ENCODE assay signal across 24 cellular contexts in the genomic region with DNA sequence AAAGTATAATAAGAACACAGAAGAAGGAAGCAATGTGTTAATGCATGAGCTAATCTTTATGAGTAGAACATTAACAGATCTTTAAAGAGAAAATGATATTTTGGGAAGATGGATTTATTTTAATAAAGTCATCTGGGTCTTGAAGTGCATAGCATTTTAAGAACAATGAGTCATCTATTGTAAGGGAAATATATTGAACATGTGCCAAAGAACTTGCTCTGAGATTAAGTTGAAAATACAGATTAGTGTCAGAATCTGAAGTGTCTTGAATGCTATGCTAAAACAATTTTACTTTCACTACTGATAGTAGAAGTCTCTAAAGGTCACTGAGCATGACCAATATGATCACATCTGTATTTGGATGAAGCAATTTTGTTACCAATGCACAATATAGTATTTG.
DNase-seq lines count a peak whose midpoint lies in the region; ATAC-seq and TF ChIP-seq lines count a peak whose summit lies in the region.
"Had no signal": no experiment of that assay in that cellular context is flagged by ENCODE, and none has a peak within 500 bp of the region (broad histone marks: within the 10 kb centered on the region; RNA-seq: fewer than 3 reads in every experiment).

No MANE protein-coding gene starts in this region.

- ATAC-seq in PC-3 = no peak
- ATAC-seq: A549, GM23338, HCT116 had no signal

- no peaks in the 10 kb centered on the region for H3K36me3 Mint-ChIP-seq in MCF 10A (ENCODE audit: insufficient read depth, unreplicated experiment)
- H3K36me3 Mint-ChIP-seq: CD14-positive monocyte; CD8-positive, alpha-beta memory T cell had no signal

- H3K9me3 Mint-ChIP-seq in MCF 10A (ENCODE audit: unreplicated experiment) = no peaks in the 10 kb centered on the region

- dilution Hi-C loops in mammary epithelial cell (cut with HindIII; ENCODE audit: low sequenced_read_pairs) = no loop called here

- H3K4me3 ChIP-seq in mammary epithelial cell (replicated peaks in 1 of 3; ENCODE audit: insufficient read depth in 1 of 3, low read depth in 2 of 3, low read length in 3 of 3) (no peak overlapping the region), PC-3 (ENCODE audit: low read length) (no peak overlapping the region), epithelial cell of esophagus (ENCODE audit: low read length) (no peak overlapping the region), retinal pigment epithelial cell (ENCODE audit: low read length) (no peak overlapping the region)
- H3K4me3 ChIP-seq: A549; BLaER1 treated with 17β-estradiol and CSF1 and Interleukin-3, amounts not matched to agents 10 nM and 100 nM; GM23338 had no signal

- H3K4me1 Mint-ChIP-seq in MCF 10A (ENCODE audit: insufficient read depth, unreplicated experiment) = no peaks in the 10 kb centered on the region
- H3K4me1 Mint-ChIP-seq: CD14-positive monocyte; CD8-positive, alpha-beta memory T cell had no signal

- in situ Hi-C loops in mammary epithelial cell (cut with MboI; ENCODE audit: low sequenced_read_pairs in 2 of 2) = no loop called here

- CTCF ChIA-PET in MCF 10A (lab: Yijun Ruan, JAX) (no interaction called here), mammary epithelial cell (lab: Charles Lee; ENCODE audit: low non-redundant PET) (no interaction called here), PC-3 (lab: Charles Lee) (no interaction called here)

- DNase-seq in MCF 10A (ENCODE audit: unreplicated experiment) (peak; percentile 4), mammary epithelial cell (no peak), PC-3 (peak; percentile 6), epithelial cell of esophagus (ENCODE audit: low read depth) (peak; percentile 3), retinal pigment epithelial cell (ENCODE audit: low read depth) (peak; percentile 65)
- DNase-seq in activated CD4-positive, alpha-beta T cell treated with anti-CD3 and anti-CD28 coated beads, Interleukin-2, amount 50 U/mL, for 4 hours = no peak
- no peak for DNase-seq in stimulated activated CD4-positive, alpha-beta T cell treated with anti-CD3 and anti-CD28 coated beads, Interleukin-4, amount 100 ng/mL, for 24 hours
- DNase-seq in activated naive CD4-positive, alpha-beta T cell treated with Interleukin-2 at 50 U/mL for 16 hours = no peak
- DNase-seq: 8988T; ACHN; AML-193; BE2C; Calu3; CD4-positive, alpha-beta T cell; CD8-positive, alpha-beta memory T cell; DMS53; DMS79 treated with DMSO at 0.1 percent for 48 hours; GF-D8; H9 had no signal

- no peak overlapping the region for H3K4me2 ChIP-seq in mammary epithelial cell (ENCODE audit: insufficient read depth, low read depth, low read length)
- no peak overlapping the region for H3K4me2 ChIP-seq in PC-3 (ENCODE audit: low read length)
- H3K4me2 ChIP-seq: A549; BLaER1 treated with 17β-estradiol and CSF1 and Interleukin-3, amounts not matched to agents 10 nM and 100 nM; GM23338 had no signal

- intact Hi-C loops in MCF 10A (cut with micrococcal nuclease) (no loop called here), mammary epithelial cell (cut with micrococcal nuclease) (no loop called here), PC-3 (cut with micrococcal nuclease) (no loop called here)

- H3K4me3 Mint-ChIP-seq in MCF 10A (ENCODE audit: unreplicated experiment) = no peak overlapping the region
- H3K4me3 Mint-ChIP-seq: CD14-positive monocyte; CD4-positive, alpha-beta T cell; CD8-positive, alpha-beta memory T cell; GM23338; H9 had no signal

- no peak overlapping the region for H3K27ac ChIP-seq in mammary epithelial cell (ENCODE audit: insufficient read depth, low read depth, low read length)
- no peak overlapping the region for H3K27ac ChIP-seq in PC-3 (ENCODE audit: low read length)
- H3K27ac ChIP-seq: A549; BLaER1 treated with 17β-estradiol and CSF1 and Interleukin-3, amounts not matched to agents 10 nM and 100 nM had no signal

- H2AFZ ChIP-seq in mammary epithelial cell (ENCODE audit: low read depth, low read length) = no peak overlapping the region
- H2AFZ ChIP-seq in PC-3 (ENCODE audit: low read length) = no peak overlapping the region
- H2AFZ ChIP-seq: GM23338 had no signal

- H3K79me2 ChIP-seq in mammary epithelial cell (ENCODE audit: insufficient read depth, low read length) (no peaks in the 10 kb centered on the region), PC-3 (ENCODE audit: low read length) (no peaks in the 10 kb centered on the region)

- no peaks in the 10 kb centered on the region for H3K36me3 ChIP-seq in mammary epithelial cell (ENCODE audit: insufficient read depth, low read length)
- H3K36me3 ChIP-seq in PC-3 (ENCODE audit: low read depth, low read length) = no peaks in the 10 kb centered on the region
- H3K36me3 ChIP-seq: BE2C; BLaER1 treated with 17β-estradiol and CSF1 and Interleukin-3, amounts not matched to agents 10 nM and 100 nM had no signal

- H3K27me3 Mint-ChIP-seq in MCF 10A (ENCODE audit: insufficient read depth, unreplicated experiment) = no peaks in the 10 kb centered on the region
- H3K27me3 Mint-ChIP-seq: CD4-positive, alpha-beta T cell; CD8-positive, alpha-beta memory T cell had no signal

- no peak for TF ChIP-seq CTCF in MCF 10A (IDR thresholded peaks at IDR 0.05; ENCODE audit: unreplicated experiment)
- TF ChIP-seq CTCF in mammary epithelial cell (conservative IDR thresholded peaks at IDR 0.05 in 1 of 2, IDR thresholded peaks at IDR 0.05 in 1 of 2; ENCODE audit: extremely low read depth in 1 of 2, insufficient read depth in 1 of 2, low read depth in 1 of 2, low read length in 2 of 2) = no peak
- TF ChIP-seq CTCF in PC-3 (conservative IDR thresholded peaks at IDR 0.05; ENCODE audit: low read depth, low read length) = no peak
- TF ChIP-seq CTCF in epithelial cell of esophagus (IDR thresholded peaks at IDR 0.05; ENCODE audit: insufficient read depth, low read depth, low read length, missing control alignments) = no peak
- no peak for TF ChIP-seq CTCF in retinal pigment epithelial cell (conservative IDR thresholded peaks at IDR 0.05; ENCODE audit: low read depth, low read length)

- POLR2A ChIA-PET in MCF 10A (lab: Yijun Ruan, JAX) = no interaction called here
- POLR2A ChIA-PET in PC-3 (lab: Charles Lee; ENCODE audit: unreplicated experiment) = no interaction called here

- H3K9me3 ChIP-seq in mammary epithelial cell (replicated peaks; ENCODE audit: insufficient read depth, low read length) = no peaks in the 10 kb centered on the region
- no peaks in the 10 kb centered on the region for H3K9me3 ChIP-seq in PC-3 (ENCODE audit: low read length)
- H3K9me3 ChIP-seq: A549, BE2C had no signal

- no peaks in the 10 kb centered on the region for H4K20me1 ChIP-seq in mammary epithelial cell (ENCODE audit: insufficient read depth, low read length)
- H4K20me1 ChIP-seq in PC-3 (ENCODE audit: low read length) = no peaks in the 10 kb centered on the region
- H4K20me1 ChIP-seq: BLaER1 treated with 17β-estradiol and CSF1 and Interleukin-3, amounts not matched to agents 10 nM and 100 nM had no signal

- no peak overlapping the region for H3K9ac ChIP-seq in mammary epithelial cell (ENCODE audit: insufficient read depth, low read length)
- H3K9ac ChIP-seq in PC-3 (ENCODE audit: low read length) = no peak overlapping the region
- H3K9ac ChIP-seq: BLaER1 treated with 17β-estradiol and CSF1 and Interleukin-3, amounts not matched to agents 10 nM and 100 nM had no signal

- no TSS peak for BruUV-seq in MCF 10A (replicated peaks; lab: Mats Ljungman, UMichigan)
- BruUV-seq in mammary epithelial cell (replicated peaks; lab: Mats Ljungman, UMichigan) = no TSS peak
- BruUV-seq in PC-3 (replicated peaks; lab: Mats Ljungman, UMichigan) = no TSS peak

- H3K27ac Mint-ChIP-seq in MCF 10A (ENCODE audit: low read depth, unreplicated experiment) = no peak overlapping the region
- H3K27ac Mint-ChIP-seq: CD14-positive monocyte; CD4-positive, alpha-beta T cell; CD8-positive, alpha-beta memory T cell; GM23338; H9 had no signal

- no peaks in the 10 kb centered on the region for H3K4me1 ChIP-seq in mammary epithelial cell (ENCODE audit: insufficient read depth, low read length)
- H3K4me1 ChIP-seq in PC-3 (ENCODE audit: insufficient read depth, low read length) = no peaks in the 10 kb centered on the region
- H3K4me1 ChIP-seq: A549; BE2C; BLaER1 treated with 17β-estradiol and CSF1 and Interleukin-3, amounts not matched to agents 10 nM and 100 nM had no signal

- no peaks in the 10 kb centered on the region for H3K9me2 ChIP-seq in PC-3 (replicated peaks; ENCODE audit: low read length)

- H3K27me3 ChIP-seq in mammary epithelial cell (ENCODE audit: insufficient read depth, low read length) = no peaks in the 10 kb centered on the region
- H3K27me3 ChIP-seq in PC-3 (ENCODE audit: low read length) = no peaks in the 10 kb centered on the region
- H3K27me3 ChIP-seq: BE2C; BLaER1 treated with 17β-estradiol and CSF1 and Interleukin-3, amounts not matched to agents 10 nM and 100 nM had no signal

- H3F3A ChIP-seq in PC-3 (ENCODE audit: low read length, unreplicated experiment) = no peaks in the 10 kb centered on the region

Comparison
In these comparisons a context has a peak if more than half of its experiments do, and no peak if none do; other contexts are left out.
1. DNase-seq: peak in MCF 10A (single experiment), PC-3 (single experiment), epithelial cell of esophagus (single experiment) and retinal pigment epithelial cell (single experiment); none in mammary epithelial cell (single experiment), activated CD4-positive, alpha-beta T cell treated with anti-CD3 and anti-CD28 coated beads, Interleukin-2, amount 50 U/mL, for 4 hours (0 of 2), stimulated activated CD4-positive, alpha-beta T cell treated with anti-CD3 and anti-CD28 coated beads, Interleukin-4, amount 100 ng/mL, for 24 hours (single experiment) and activated naive CD4-positive, alpha-beta T cell treated with Interleukin-2 at 50 U/mL for 16 hours (single experiment).